1 cellular context compared by ENCODE assay signal in the genomic region with DNA sequence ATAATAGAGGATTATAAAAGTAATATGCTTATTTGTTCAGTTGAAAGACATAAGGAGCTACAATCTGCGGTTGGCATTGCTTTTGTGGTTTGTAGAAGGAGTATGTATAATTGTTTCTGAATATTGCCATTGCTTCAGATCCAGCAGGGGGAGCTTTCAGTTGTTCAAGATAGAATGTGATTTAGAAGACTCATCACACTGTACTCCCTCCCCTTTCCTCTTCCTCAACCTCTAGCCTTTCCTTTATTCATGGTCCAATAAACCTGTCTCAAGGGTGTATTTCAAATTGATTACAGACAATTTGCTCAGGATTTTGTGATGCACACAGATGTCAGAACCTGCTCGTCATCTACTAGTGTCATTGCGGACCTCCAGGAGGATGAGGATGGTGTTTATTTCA.
TF ChIP-seq lines count a peak whose summit lies in the region.

No MANE protein-coding gene starts in this region.

TF ChIP-seq in IMR-90, 13 proteins besides CTCF, POLR2A, EP300 and RAD21:
- TF ChIP-seq SMC3 (IDR thresholded peaks at IDR 0.05; ENCODE audit: low read depth, low read length) (peak; percentile 60), CHD1 (IDR thresholded peaks at IDR 0.05; ENCODE audit: low read depth, low read length) (no peak)
TF ChIP-seq in IMR-90: peak in this region for 1.
